ENCODE assay signal across 15 cellular contexts in the genomic region with DNA sequence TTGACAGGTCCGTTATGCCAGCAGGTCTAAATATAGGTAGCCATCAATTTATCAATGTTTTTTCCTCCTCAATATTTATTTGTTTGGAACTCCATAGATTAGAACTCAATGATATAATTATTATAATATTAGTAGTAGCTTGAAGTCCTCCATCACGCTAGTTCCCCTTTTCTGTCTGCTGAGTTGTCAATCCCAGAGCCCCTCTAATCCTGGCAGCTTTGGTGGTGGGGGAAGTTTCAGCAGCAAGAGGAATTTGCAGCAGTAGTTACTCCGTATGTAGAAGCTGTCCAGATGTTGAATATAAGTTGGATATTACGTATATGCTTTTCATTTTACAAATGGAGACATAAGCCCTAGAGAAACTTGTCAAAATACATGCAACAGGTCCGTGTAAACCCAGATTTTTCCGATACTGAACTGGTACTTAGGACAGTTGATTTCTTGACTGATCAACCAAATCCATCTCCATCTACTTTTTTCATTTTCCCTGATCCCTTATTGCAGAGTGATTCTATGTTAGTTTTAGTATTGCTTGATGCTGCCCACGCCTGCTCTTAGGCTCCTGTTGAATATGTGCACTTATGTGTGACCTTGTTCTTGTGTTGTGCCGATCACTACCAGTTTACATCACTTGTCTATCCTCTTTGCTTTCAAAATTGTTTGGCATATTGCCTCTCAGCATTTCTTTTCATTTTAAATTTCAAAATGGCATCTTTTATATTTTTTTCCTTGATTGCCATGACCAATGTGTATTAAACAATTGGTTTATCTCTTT. TPM values are rescaled to one million over a fixed set of nuclear protein-coding genes. Genes with fewer than 3 reads are reported as not detected.
DNase-seq lines count a peak whose midpoint lies in the region; ATAC-seq and TF ChIP-seq lines count a peak whose summit lies in the region.
"Had no signal": no experiment of that assay in that cellular context is flagged by ENCODE, and none has a peak within 500 bp of the region (broad histone marks: within the 10 kb centered on the region; RNA-seq: fewer than 3 reads in every experiment).

No MANE protein-coding gene starts in this region.

- H3K27ac Mint-ChIP-seq in T-helper 2 cell treated with Interferon-gamma antibody and Interleukin-4, amounts not matched to agents 5 μg/mL and 100 μg/mL, for 36 hours, result peak overlapping the region; percentile 59
- H3K27ac Mint-ChIP-seq in activated CD4-positive, alpha-beta memory T cell treated with anti-CD3 and anti-CD28 coated beads, Interleukin-2, amount 10 ng/mL, durations not matched to agents 7 days and 5 days, result peak overlapping the region; percentile 54
- H3K27ac Mint-ChIP-seq in naive thymus-derived CD4-positive, alpha-beta T cell, result peak overlapping the region; percentile 67 to 98 (median 92)
- H3K27ac Mint-ChIP-seq: nephron progenitor cell had no signal

- POLR2A ChIA-PET in activated CD4-positive, alpha-beta memory T cell treated with anti-CD3 and anti-CD28 coated beads, Interleukin-2, amount 10 ng/mL, durations not matched to agents 7 days and 5 days (lab: Charles Lee), result interaction anchor here (28.4 kb wide), 1 partner anchor 20 kb away, joined by 997 read pairs; a partner anchor contains a TSS
- POLR2A ChIA-PET in naive thymus-derived CD4-positive, alpha-beta T cell (lab: Charles Lee), result interaction anchor here (0.9 to 8.9 kb wide), 2 partner anchors 16 to 57 kb away, joined by 3 to 168 read pairs; no protein-coding TSS in a partner anchor

- H3K4me3 ChIP-seq in GM12865 (ENCODE audit: low read depth, low read length), result peak overlapping the region; percentile 45
- H3K4me3 ChIP-seq in naive thymus-derived CD4-positive, alpha-beta T cell (ENCODE audit: low read length), result no peak overlapping the region
- H3K4me3 ChIP-seq: left lung, SJCRH30, upper lobe of right lung had no signal

- H3K4me1 ChIP-seq in naive thymus-derived CD4-positive, alpha-beta T cell (ENCODE audit: control insufficient read depth in 2 of 2, insufficient read depth in 2 of 2, low read length in 2 of 2), result peaks cover 48 to 78% of the 10 kb centered on the region in 2 donors
- H3K4me1 ChIP-seq: SJCRH30 had no signal

- no peaks in the 10 kb centered on the region for H3K9me3 ChIP-seq in naive thymus-derived CD4-positive, alpha-beta T cell (ENCODE audit: control insufficient read depth in 2 of 3, low read length in 3 of 3)
- H3K9me3 ChIP-seq: left lung, upper lobe of right lung had no signal

- ATAC-seq in naive thymus-derived CD4-positive, alpha-beta T cell, result no peak
- ATAC-seq in GM21786 (IDR thresholded peaks at IDR 0.05; ENCODE audit: unreplicated experiment) (no peak), omental fat pad (ENCODE audit: low FRiP score) (no peak)
- ATAC-seq: left lung, upper lobe of right lung had no signal

- H3K9me3 Mint-ChIP-seq in T-helper 2 cell treated with Interferon-gamma antibody and Interleukin-4, amounts not matched to agents 5 μg/mL and 100 μg/mL, for 36 hours, result no peaks in the 10 kb centered on the region
- no peaks in the 10 kb centered on the region for H3K9me3 Mint-ChIP-seq in activated CD4-positive, alpha-beta memory T cell treated with anti-CD3 and anti-CD28 coated beads, Interleukin-2, amount 10 ng/mL, durations not matched to agents 7 days and 5 days
- no peaks in the 10 kb centered on the region for H3K9me3 Mint-ChIP-seq in naive thymus-derived CD4-positive, alpha-beta T cell
- H3K9me3 Mint-ChIP-seq: nephron progenitor cell had no signal

- peaks cover 64% of the 10 kb centered on the region for H3K4me1 Mint-ChIP-seq in T-helper 2 cell treated with Interferon-gamma antibody and Interleukin-4, amounts not matched to agents 5 μg/mL and 100 μg/mL, for 36 hours (ENCODE audit: low read depth)
- peaks cover 80% of the 10 kb centered on the region for H3K4me1 Mint-ChIP-seq in activated CD4-positive, alpha-beta memory T cell treated with anti-CD3 and anti-CD28 coated beads, Interleukin-2, amount 10 ng/mL, durations not matched to agents 7 days and 5 days
- H3K4me1 Mint-ChIP-seq in naive thymus-derived CD4-positive, alpha-beta T cell, result peaks cover 56 to 98% (median 91%) of the 10 kb centered on the region in 7 donors
- H3K4me1 Mint-ChIP-seq: nephron progenitor cell had no signal

- H3K36me3 Mint-ChIP-seq in T-helper 2 cell treated with Interferon-gamma antibody and Interleukin-4, amounts not matched to agents 5 μg/mL and 100 μg/mL, for 36 hours (ENCODE audit: low read depth), result peaks cover 25% of the 10 kb centered on the region
- peaks cover 55% of the 10 kb centered on the region for H3K36me3 Mint-ChIP-seq in activated CD4-positive, alpha-beta memory T cell treated with anti-CD3 and anti-CD28 coated beads, Interleukin-2, amount 10 ng/mL, durations not matched to agents 7 days and 5 days (ENCODE audit: low read depth)
- H3K36me3 Mint-ChIP-seq in naive thymus-derived CD4-positive, alpha-beta T cell, result peaks cover 0 to 39% (median 23%) of the 10 kb centered on the region in 5 donors

- no peak for DNase-seq in T-helper 2 cell treated with Interferon-gamma antibody and Interleukin-4, amounts not matched to agents 5 μg/mL and 100 μg/mL, for 36 hours (ENCODE audit: low spot score)
- DNase-seq in T-helper 2 cell, result no peak
- DNase-seq in GM12865 (ENCODE audit: low read depth), result peak; percentile 58
- DNase-seq in activated CD4-positive, alpha-beta memory T cell treated with anti-CD3 and anti-CD28 coated beads, Interleukin-2, amount 10 ng/mL, durations not matched to agents 7 days and 5 days, result no peak
- DNase-seq in naive thymus-derived CD4-positive, alpha-beta T cell, result no peak
- DNase-seq in GM19238 (ENCODE audit: insufficient read length, low spot score), result no peak
- DNase-seq in omental fat pad (ENCODE audit: low spot score), result no peak
- DNase-seq: 8988T; left lung; nephron progenitor cell; SJCRH30; stimulated activated CD4-positive, alpha-beta T cell treated with anti-CD3 and anti-CD28 coated beads, Interleukin-2, amount 100 ng/mL, for 24 hours; stimulated activated CD8-positive, alpha-beta memory T cell treated with anti-CD3 and anti-CD28 coated beads, Interleukin-4, amount 100 ng/mL, for 48 hours; upper lobe of right lung had no signal

- no peak for TF ChIP-seq CTCF in GM12865 (IDR thresholded peaks at IDR 0.05; ENCODE audit: insufficient read depth, low read depth, low read length, missing control alignments)
- TF ChIP-seq CTCF in omental fat pad (IDR thresholded peaks at IDR 0.05), result no peak

- H3K36me3 ChIP-seq in naive thymus-derived CD4-positive, alpha-beta T cell (ENCODE audit: control insufficient read depth in 2 of 3, insufficient read depth in 3 of 3, low read length in 3 of 3), result peaks cover 0 to 3% (median 0%) of the 10 kb centered on the region in 3 experiments
- H3K36me3 ChIP-seq: SJCRH30, upper lobe of right lung had no signal

- CTCF ChIA-PET in activated CD4-positive, alpha-beta memory T cell treated with anti-CD3 and anti-CD28 coated beads, Interleukin-2, amount 10 ng/mL, durations not matched to agents 7 days and 5 days (lab: Charles Lee), result interaction anchor here (0.8 to 3.8 kb wide), 4 partner anchors 17 to 323 kb away, joined by 3 to 24 read pairs (median 16); a partner anchor contains a TSS
- CTCF ChIA-PET in naive thymus-derived CD4-positive, alpha-beta T cell (lab: Charles Lee), result interaction anchor here (2.2 to 3.0 kb wide), 2 partner anchors 15 to 248 kb away, joined by 8 to 16 read pairs; no protein-coding TSS in a partner anchor

- H3K27me3 Mint-ChIP-seq in T-helper 2 cell treated with Interferon-gamma antibody and Interleukin-4, amounts not matched to agents 5 μg/mL and 100 μg/mL, for 36 hours (ENCODE audit: low read depth), result no peaks in the 10 kb centered on the region
- H3K27me3 Mint-ChIP-seq in activated CD4-positive, alpha-beta memory T cell treated with anti-CD3 and anti-CD28 coated beads, Interleukin-2, amount 10 ng/mL, durations not matched to agents 7 days and 5 days, result no peaks in the 10 kb centered on the region
- H3K27me3 Mint-ChIP-seq in naive thymus-derived CD4-positive, alpha-beta T cell, result no peaks in the 10 kb centered on the region

- peak overlapping the region; percentile 92 for H3K27ac ChIP-seq in naive thymus-derived CD4-positive, alpha-beta T cell (ENCODE audit: low read depth, low read length)
- H3K27ac ChIP-seq: SJCRH30, upper lobe of right lung had no signal

- intact Hi-C loops in naive thymus-derived CD4-positive, alpha-beta T cell (cut with micrococcal nuclease), result loop anchor here (2.0 to 10.0 kb wide), 3 partner anchors 143 to 327 kb away; a partner anchor contains a TSS

- no peaks in the 10 kb centered on the region for H3K27me3 ChIP-seq in naive thymus-derived CD4-positive, alpha-beta T cell (ENCODE audit: control insufficient read depth in 2 of 2, insufficient read depth in 2 of 2, low read length in 2 of 2)
- H3K27me3 ChIP-seq: left lung, SJCRH30, upper lobe of right lung had no signal

- peak overlapping the region; percentile 6 for H3K4me3 Mint-ChIP-seq in T-helper 2 cell treated with Interferon-gamma antibody and Interleukin-4, amounts not matched to agents 5 μg/mL and 100 μg/mL, for 36 hours
- H3K4me3 Mint-ChIP-seq in activated CD4-positive, alpha-beta memory T cell treated with anti-CD3 and anti-CD28 coated beads, Interleukin-2, amount 10 ng/mL, durations not matched to agents 7 days and 5 days, result peak overlapping the region; percentile 1
- peak overlapping the region; percentile 22 to 80 (median 59) for H3K4me3 Mint-ChIP-seq in naive thymus-derived CD4-positive, alpha-beta T cell
- H3K4me3 Mint-ChIP-seq: nephron progenitor cell had no signal

RNA-seq across cellular contexts. Expression of a gene that starts 28.1 kb away (rescaled TPM):
- 100 to 1,000 TPM; 172 to 173 TPM for total RNA-seq in activated CD4-positive, alpha-beta memory T cell treated with anti-CD3 and anti-CD28 coated beads, Interleukin-2, amount 10 ng/mL, durations not matched to agents 7 days and 5 days
- 100 to 1,000 TPM; 144 to 210 (median 187) TPM for total RNA-seq in naive thymus-derived CD4-positive, alpha-beta T cell
- 100 to 1,000 TPM; 226 to 542 TPM for polyA plus RNA-seq in naive thymus-derived CD4-positive, alpha-beta T cell
- total RNA-seq in omental fat pad, result 100 to 1,000 TPM in 1 of 4 donors, 10 to 100 TPM in 3; 45.4 to 119 (median 60.1) TPM

RNA-seq across cellular contexts. Expression of a gene that starts 48.7 kb away (rescaled TPM):
- total RNA-seq in activated CD4-positive, alpha-beta memory T cell treated with anti-CD3 and anti-CD28 coated beads, Interleukin-2, amount 10 ng/mL, durations not matched to agents 7 days and 5 days, result 1 to 10 TPM; 5.4 to 5.9 TPM
- 1 to 10 TPM; 2.2 to 8.3 (median 5.3) TPM for total RNA-seq in naive thymus-derived CD4-positive, alpha-beta T cell
- polyA plus RNA-seq in naive thymus-derived CD4-positive, alpha-beta T cell, result 1 to 10 TPM; 3.0 to 3.6 TPM
- 1 to 10 TPM in 3 of 4 donors, under 1 TPM in 1; 0.56 to 1.9 (median 1.2) TPM for total RNA-seq in omental fat pad

Comparison
In these comparisons a context has a peak if more than half of its experiments do, and no peak if none do; other contexts are left out.
1. H3K4me3 Mint-ChIP-seq: peak in every context shown above with its lines; median percentile 59 in naive thymus-derived CD4-positive, alpha-beta T cell; 6 in T-helper 2 cell treated with Interferon-gamma antibody and Interleukin-4, amounts not matched to agents 5 μg/mL and 100 μg/mL, for 36 hours; 1 in activated CD4-positive, alpha-beta memory T cell treated with anti-CD3 and anti-CD28 coated beads, Interleukin-2, amount 10 ng/mL, durations not matched to agents 7 days and 5 days.